In the genomic region with DNA sequence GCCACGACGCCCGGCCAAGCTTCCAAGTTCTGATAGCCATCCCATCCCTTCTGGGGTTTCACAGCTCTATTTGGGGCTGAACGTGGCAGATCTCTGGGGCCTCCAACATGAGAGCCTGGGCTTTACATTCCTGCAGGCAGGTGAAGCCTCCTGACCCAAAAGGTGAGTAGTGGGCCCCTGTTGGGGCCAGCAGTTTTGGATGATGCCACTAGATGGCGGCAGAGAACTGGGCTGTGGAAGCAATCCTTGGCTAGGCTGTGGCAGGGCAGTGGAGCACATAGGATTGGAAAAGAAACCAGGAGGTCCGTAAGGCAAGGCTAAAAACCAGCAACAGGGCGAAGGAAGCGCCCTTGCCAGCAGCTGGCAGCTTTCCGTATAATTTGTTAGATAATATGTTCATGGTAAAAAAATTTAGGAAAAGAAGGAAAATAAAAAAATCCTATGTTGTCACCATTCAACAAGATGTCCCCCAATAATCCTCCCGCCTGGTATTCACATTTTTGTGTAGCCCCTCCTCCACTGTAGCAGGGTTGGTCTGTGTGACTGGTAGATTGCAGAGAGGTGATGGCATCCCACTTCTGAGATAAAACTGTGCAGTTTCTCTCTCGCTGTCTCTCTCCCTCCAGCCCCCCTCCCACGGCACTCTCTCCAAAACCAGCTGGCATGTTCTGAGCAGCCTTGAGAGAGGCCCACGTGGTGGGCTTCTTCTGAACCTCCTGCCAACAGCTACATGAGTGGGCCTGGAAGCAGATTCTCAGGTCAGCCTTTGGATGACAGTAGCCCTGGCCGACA, we compare ENCODE assay signal across 8 cellular contexts. TPM values are rescaled to one million over a fixed set of nuclear protein-coding genes. Genes with fewer than 3 reads are reported as not detected.
DNase-seq lines count a peak whose midpoint lies in the region; ATAC-seq and TF ChIP-seq lines count a peak whose summit lies in the region.

No MANE protein-coding gene starts in this region.

- no peak overlapping the region for H3K4me3 ChIP-seq in left lung

- H3K9me3 Mint-ChIP-seq in chondrocyte (ENCODE audit: low read depth) = no peaks in the 10 kb centered on the region

- no peak overlapping the region for H3K27ac Mint-ChIP-seq in chondrocyte (ENCODE audit: unreplicated experiment)

- peak; percentile 84 for ATAC-seq in HG02642 (IDR thresholded peaks at IDR 0.05; ENCODE audit: poor library complexity, unreplicated experiment)
- ATAC-seq in left lung = peak; percentile 91

- H3K36me3 ChIP-seq in left lung = peaks cover 0 to 13% of the 10 kb centered on the region in 2 donors

- H3K27me3 ChIP-seq in left lung = no peaks in the 10 kb centered on the region

- H3K27ac ChIP-seq in left lung = no peak overlapping the region

- H3K27me3 Mint-ChIP-seq in chondrocyte (ENCODE audit: low read depth) = no peaks in the 10 kb centered on the region

- H3K4me3 Mint-ChIP-seq in chondrocyte (ENCODE audit: unreplicated experiment) = no peak overlapping the region

- intact Hi-C loops in left lung (cut with DNase I) = no loop called here

- no peaks in the 10 kb centered on the region for H3K36me3 Mint-ChIP-seq in chondrocyte (ENCODE audit: low read depth)

- DNase-seq in NCI-H2196 (lab: John Stamatoyannopoulos, UW; ENCODE audit: unreplicated experiment) = peak; percentile 64
- DNase-seq in NCI-H2196 treated with DMSO at 0.1 percent for 48 hours (lab: John Stamatoyannopoulos, UW; ENCODE audit: unreplicated experiment) = no peak
- DNase-seq in NCI-H2107 treated with DMSO at 0.1 percent for 48 hours (lab: John Stamatoyannopoulos, UW; ENCODE audit: unreplicated experiment) = peak; percentile 32
- peak; percentile 41 for DNase-seq in activated CD4-positive, alpha-beta T cell treated with anti-CD3 and anti-CD28 coated beads for 1 hour
- DNase-seq in chondrocyte (ENCODE audit: low spot score) = no peak
- peak in 1 of 2 donors; percentile 55 for DNase-seq in left lung
- DNase-seq in stimulated activated CD4-positive, alpha-beta T cell treated with anti-CD3 and anti-CD28 coated beads, TNF-alpha, amount 100 ng/mL, for 24 hours (ENCODE audit: low read depth in 3 of 3) = peak; percentile 27 to 62 (median 46)

- H3K4me1 ChIP-seq in left lung = peaks cover 0 to 18% of the 10 kb centered on the region in 2 donors

- H3K4me1 Mint-ChIP-seq in chondrocyte (ENCODE audit: low read depth) = peaks cover 25% of the 10 kb centered on the region

- peak; percentile 86 for TF ChIP-seq CTCF in chondrocyte (IDR thresholded peaks at IDR 0.05)
- TF ChIP-seq CTCF in left lung (IDR thresholded peaks at IDR 0.05) = peak; percentile 81 to 86

- H3K9me3 ChIP-seq in left lung = no peaks in the 10 kb centered on the region

RNA-seq across cellular contexts. Expression of a gene that starts 43.6 kb away (rescaled TPM):
- not detected in 3 replicates for total RNA-seq in chondrocyte
- total RNA-seq in left lung = not detected

Comparison
In these comparisons a context has a peak if more than half of its experiments do, and no peak if none do; other contexts are left out.
1. DNase-seq: peak in NCI-H2196 (single experiment), NCI-H2107 treated with DMSO at 0.1 percent for 48 hours (single experiment), activated CD4-positive, alpha-beta T cell treated with anti-CD3 and anti-CD28 coated beads for 1 hour (single experiment) and stimulated activated CD4-positive, alpha-beta T cell treated with anti-CD3 and anti-CD28 coated beads, TNF-alpha, amount 100 ng/mL, for 24 hours (3 of 3); none in NCI-H2196 treated with DMSO at 0.1 percent for 48 hours (single experiment) and chondrocyte (single experiment).